In the genomic region with DNA sequence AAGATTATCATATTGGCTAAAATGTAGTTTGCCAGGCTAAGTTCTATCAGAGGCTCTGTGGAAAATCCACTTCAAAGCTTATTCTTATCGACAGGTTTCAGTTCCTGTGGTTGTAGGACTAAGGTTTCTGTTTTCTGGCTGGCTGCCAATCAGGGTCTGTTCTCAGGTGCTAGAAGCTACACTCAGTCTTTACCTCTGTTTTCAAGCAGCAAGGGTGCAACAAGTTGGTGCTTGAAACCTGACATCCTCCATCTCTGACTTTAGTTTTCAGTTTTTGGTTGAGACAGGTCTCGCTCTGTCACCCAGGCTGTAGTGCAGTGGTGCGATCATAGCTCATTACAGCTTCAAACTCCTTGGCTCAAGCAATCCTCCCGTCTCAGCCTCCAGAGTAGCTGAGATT, we compare ENCODE assay signal across 9 cellular contexts. TPM values are rescaled to one million over a fixed set of nuclear protein-coding genes. Genes with fewer than 3 reads are reported as not detected.
A peak's percentile ranks its signal among the peaks of the same experiment; 100 is the strongest.
DNase-seq lines count a peak whose midpoint lies in the region; ATAC-seq and TF ChIP-seq lines count a peak whose summit lies in the region.
"Had no signal": no experiment of that assay in that cellular context is flagged by ENCODE, and none has a peak within 500 bp of the region (broad histone marks: within the 10 kb centered on the region; RNA-seq: fewer than 3 reads in every experiment).

No MANE protein-coding gene starts in this region.

- no peaks in the 10 kb centered on the region for H3K27me3 Mint-ChIP-seq in natural killer cell (ENCODE audit: low read depth in 2 of 2)
- H3K27me3 Mint-ChIP-seq: activated naive CD8-positive, alpha-beta T cell had no signal

- intact Hi-C loops in natural killer cell (cut with micrococcal nuclease): no loop called here

- H3K27me3 ChIP-seq in GM06990 (replicated peaks; ENCODE audit: control insufficient read depth, insufficient read depth, low read length): no peaks in the 10 kb centered on the region

- no peak overlapping the region for H3K27ac Mint-ChIP-seq in activated naive CD4-positive, alpha-beta T cell treated with anti-CD3 and anti-CD28 coated beads, Interleukin-2, amount 50 U/mL, for 72 hours
- H3K27ac Mint-ChIP-seq in natural killer cell: no peak overlapping the region
- H3K27ac Mint-ChIP-seq: activated naive CD8-positive, alpha-beta T cell had no signal

- H3K9me3 Mint-ChIP-seq in activated naive CD4-positive, alpha-beta T cell treated with anti-CD3 and anti-CD28 coated beads, Interleukin-2, amount 50 U/mL, for 72 hours: no peaks in the 10 kb centered on the region
- no peaks in the 10 kb centered on the region for H3K9me3 Mint-ChIP-seq in natural killer cell

- no peak for TF ChIP-seq CTCF in GM06990 (IDR thresholded peaks at IDR 0.05; ENCODE audit: insufficient read depth, low read length, poor library complexity, severe bottlenecking)
- TF ChIP-seq CTCF in natural killer cell (IDR thresholded peaks at IDR 0.05): no peak

- no peaks in the 10 kb centered on the region for H3K4me1 Mint-ChIP-seq in natural killer cell

- no peak overlapping the region for H3K4me3 ChIP-seq in GM06990 (replicated peaks; ENCODE audit: low read depth, low read length)

- H3K36me3 ChIP-seq in GM06990 (ENCODE audit: control insufficient read depth, insufficient read depth, low read length): peaks cover 7% of the 10 kb centered on the region

- peaks cover 35 to 42% of the 10 kb centered on the region in 2 donors for H3K36me3 Mint-ChIP-seq in activated naive CD4-positive, alpha-beta T cell treated with anti-CD3 and anti-CD28 coated beads, Interleukin-2, amount 50 U/mL, for 72 hours
- H3K36me3 Mint-ChIP-seq in natural killer cell: no peaks in the 10 kb centered on the region

- ATAC-seq in GM21515 (IDR thresholded peaks at IDR 0.05; ENCODE audit: unreplicated experiment) (peak; percentile 89), natural killer cell (no peak)
- ATAC-seq in activated naive CD4-positive, alpha-beta T cell treated with anti-CD3 and anti-CD28 coated beads, Interleukin-2, amount 50 U/mL, for 72 hours: peak; percentile 95 to 96

- DNase-seq in GM06990 (ENCODE audit: extremely low read depth, insufficient read length): peak; percentile 74
- peak; percentile 91 for DNase-seq in NAMALWA (ENCODE audit: low spot score)
- DNase-seq in activated naive CD4-positive, alpha-beta T cell treated with anti-CD3 and anti-CD28 coated beads, Interleukin-2, amount 50 U/mL, for 72 hours (ENCODE audit: low spot score in 2 of 2): peak in 1 of 2 donors; percentile 74
- no peak for DNase-seq in HT-29 (ENCODE audit: low spot score)
- no peak for DNase-seq in DMS53 (lab: John Stamatoyannopoulos, UW)
- no peak for DNase-seq in GM03348 (ENCODE audit: low spot score)
- DNase-seq in natural killer cell: no peak

- no peak overlapping the region for H3K4me3 Mint-ChIP-seq in natural killer cell
- H3K4me3 Mint-ChIP-seq: activated naive CD8-positive, alpha-beta T cell had no signal

RNA-seq across cellular contexts. Expression of gene TMCO2, which starts 15.3 kb away (rescaled TPM):
- total RNA-seq in activated naive CD4-positive, alpha-beta T cell treated with anti-CD3 and anti-CD28 coated beads, Interleukin-2, amount 50 U/mL, for 72 hours: not detected
- not detected in 2 replicates for total RNA-seq in HT-29 (2014; rRNA removed; shearing (Covaris generic))
- total RNA-seq in natural killer cell: not detected

RNA-seq across cellular contexts. Expression of gene ZMPSTE24, which starts 25.6 kb away (rescaled TPM):
- total RNA-seq in activated naive CD4-positive, alpha-beta T cell treated with anti-CD3 and anti-CD28 coated beads, Interleukin-2, amount 50 U/mL, for 72 hours: 10 to 100 TPM; 21.4 to 34.7 TPM
- total RNA-seq in HT-29 (2014; rRNA removed; shearing (Covaris generic)): 29.8 and 41.2 TPM in 2 replicates
- 10 to 100 TPM; 15.3 to 19.5 (median 19.3) TPM for total RNA-seq in natural killer cell

Comparison
In these comparisons a context has a peak if more than half of its experiments do, and no peak if none do; other contexts are left out.
1. DNase-seq: peak in GM06990 (single experiment) and NAMALWA (single experiment); none in HT-29 (single experiment), DMS53 (single experiment), GM03348 (single experiment) and natural killer cell (single experiment).
2. ATAC-seq: peak in GM21515 (single experiment) and activated naive CD4-positive, alpha-beta T cell treated with anti-CD3 and anti-CD28 coated beads, Interleukin-2, amount 50 U/mL, for 72 hours (2 of 2); none in natural killer cell (0 of 3).